19 cellular contexts compared by ENCODE assay signal in the genomic region with DNA sequence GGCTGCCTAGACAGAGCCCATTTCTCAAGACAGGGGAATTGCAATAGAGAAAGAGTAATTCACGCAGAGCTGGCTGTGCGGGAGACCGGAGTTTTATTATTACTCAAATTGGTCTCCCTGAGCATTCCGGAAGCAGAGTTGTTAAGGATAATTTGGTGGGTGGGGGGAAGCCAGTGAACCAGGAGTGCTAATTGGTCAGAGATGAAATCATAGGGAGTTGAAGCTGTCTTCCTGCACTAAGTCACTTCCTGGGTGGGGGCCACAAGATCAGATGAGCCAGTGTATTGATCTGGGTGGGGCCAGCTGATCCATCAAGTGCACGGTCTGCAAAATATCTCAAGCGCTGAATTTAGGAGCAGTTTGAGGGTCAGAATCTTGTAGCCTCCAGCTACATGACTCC.
DNase-seq lines count a peak whose midpoint lies in the region; ATAC-seq and TF ChIP-seq lines count a peak whose summit lies in the region.
"Had no signal": no experiment of that assay in that cellular context is flagged by ENCODE, and none has a peak within 500 bp of the region (broad histone marks: within the 10 kb centered on the region; RNA-seq: fewer than 3 reads in every experiment).

No MANE protein-coding gene starts in this region.

- DNase-seq in activated naive CD4-positive, alpha-beta T cell treated with Interleukin-2 at 50 U/mL for 16 hours, result no peak
- DNase-seq in T-helper 17 cell (no peak), epithelial cell of prostate (ENCODE audit: low read depth, low spot score) (no peak), kidney glomerular epithelial cell (lab: John Stamatoyannopoulos, UW) (no peak), erythroblast (lab: John Stamatoyannopoulos, UW) (no peak)
- DNase-seq in stimulated activated effector memory CD8-positive, alpha-beta T cell treated with anti-CD3 and anti-CD28 coated beads, Interleukin-12 subunit alpha, Interleukin-12 subunit beta, amount 100 ng/mL, for 72 hours (ENCODE audit: low spot score in 2 of 2), result no peak
- DNase-seq: activated naive CD8-positive, alpha-beta T cell treated with anti-CD3 and anti-CD28 coated beads, Interleukin-2, amount 50 U/mL, for 24 hours; colonic mucosa; hippocampal formation; NCI-H1694; sigmoid colon; SJCRH30; uterus had no signal

- H3K9me3 Mint-ChIP-seq in activated naive CD4-positive, alpha-beta T cell treated with anti-CD3 and anti-CD28 coated beads, Interleukin-2, amount 50 U/mL, for 24 hours, result no peaks in the 10 kb centered on the region
- no peaks in the 10 kb centered on the region for H3K9me3 Mint-ChIP-seq in stimulated activated effector memory CD8-positive, alpha-beta T cell treated with anti-CD3 and anti-CD28 coated beads, Interleukin-12 subunit alpha, Interleukin-12 subunit beta, amount 100 ng/mL, for 72 hours
- H3K9me3 Mint-ChIP-seq: activated naive CD8-positive, alpha-beta T cell treated with anti-CD3 and anti-CD28 coated beads, Interleukin-2, amount 50 U/mL, for 24 hours; brain had no signal

- H3K27me3 Mint-ChIP-seq in activated naive CD4-positive, alpha-beta T cell treated with anti-CD3 and anti-CD28 coated beads, Interleukin-2, amount 50 U/mL, for 24 hours, result no peaks in the 10 kb centered on the region
- H3K27me3 Mint-ChIP-seq in T-helper 17 cell, result no peaks in the 10 kb centered on the region
- H3K27me3 Mint-ChIP-seq: activated naive CD8-positive, alpha-beta T cell treated with anti-CD3 and anti-CD28 coated beads, Interleukin-2, amount 50 U/mL, for 24 hours; brain had no signal

- H3K9me3 ChIP-seq in T-helper 17 cell (ENCODE audit: control insufficient read depth, low read length, poor library complexity, severe bottlenecking), result peaks cover 2% of the 10 kb centered on the region
- H3K9me3 ChIP-seq: BLaER1, colonic mucosa, sigmoid colon, SJCRH30, uterus had no signal

- peaks cover 28% of the 10 kb centered on the region for H3K4me1 Mint-ChIP-seq in activated naive CD4-positive, alpha-beta T cell treated with anti-CD3 and anti-CD28 coated beads, Interleukin-2, amount 50 U/mL, for 24 hours
- H3K4me1 Mint-ChIP-seq in T-helper 17 cell, result peaks cover 18% of the 10 kb centered on the region
- H3K4me1 Mint-ChIP-seq in stimulated activated effector memory CD8-positive, alpha-beta T cell treated with anti-CD3 and anti-CD28 coated beads, Interleukin-12 subunit alpha, Interleukin-12 subunit beta, amount 100 ng/mL, for 72 hours, result peaks cover 15% of the 10 kb centered on the region

- H3K27ac Mint-ChIP-seq in activated naive CD4-positive, alpha-beta T cell treated with anti-CD3 and anti-CD28 coated beads, Interleukin-2, amount 50 U/mL, for 24 hours, result peak overlapping the region; percentile 71
- peak overlapping the region; percentile 37 for H3K27ac Mint-ChIP-seq in T-helper 17 cell
- H3K27ac Mint-ChIP-seq in stimulated activated effector memory CD8-positive, alpha-beta T cell treated with anti-CD3 and anti-CD28 coated beads, Interleukin-12 subunit alpha, Interleukin-12 subunit beta, amount 100 ng/mL, for 72 hours, result peak overlapping the region; percentile 62
- H3K27ac Mint-ChIP-seq: activated naive CD8-positive, alpha-beta T cell treated with anti-CD3 and anti-CD28 coated beads, Interleukin-2, amount 50 U/mL, for 24 hours had no signal

- no peak for TF ChIP-seq POLR2A in erythroblast (IDR thresholded peaks at IDR 0.05; ENCODE audit: low read length)

- ATAC-seq in T-helper 17 cell (no peak), GM19328 (IDR thresholded peaks at IDR 0.05; ENCODE audit: unreplicated experiment) (no peak)
- no peak for ATAC-seq in stimulated activated effector memory CD8-positive, alpha-beta T cell treated with anti-CD3 and anti-CD28 coated beads, Interleukin-12 subunit alpha, Interleukin-12 subunit beta, amount 100 ng/mL, for 72 hours
- ATAC-seq: activated naive CD8-positive, alpha-beta T cell treated with anti-CD3 and anti-CD28 coated beads, Interleukin-2, amount 50 U/mL, for 24 hours; GM12878 had no signal

- H3K36me3 Mint-ChIP-seq in activated naive CD4-positive, alpha-beta T cell treated with anti-CD3 and anti-CD28 coated beads, Interleukin-2, amount 50 U/mL, for 24 hours, result peaks cover 6% of the 10 kb centered on the region
- peaks cover 3% of the 10 kb centered on the region for H3K36me3 Mint-ChIP-seq in T-helper 17 cell (ENCODE audit: low read depth)
- peaks cover 15% of the 10 kb centered on the region for H3K36me3 Mint-ChIP-seq in stimulated activated effector memory CD8-positive, alpha-beta T cell treated with anti-CD3 and anti-CD28 coated beads, Interleukin-12 subunit alpha, Interleukin-12 subunit beta, amount 100 ng/mL, for 72 hours

- H3K4me3 Mint-ChIP-seq in activated naive CD4-positive, alpha-beta T cell treated with anti-CD3 and anti-CD28 coated beads, Interleukin-2, amount 50 U/mL, for 24 hours, result no peak overlapping the region
- H3K4me3 Mint-ChIP-seq in T-helper 17 cell, result peak overlapping the region; percentile 37
- no peak overlapping the region for H3K4me3 Mint-ChIP-seq in stimulated activated effector memory CD8-positive, alpha-beta T cell treated with anti-CD3 and anti-CD28 coated beads, Interleukin-12 subunit alpha, Interleukin-12 subunit beta, amount 100 ng/mL, for 72 hours
- H3K4me3 Mint-ChIP-seq: activated naive CD8-positive, alpha-beta T cell treated with anti-CD3 and anti-CD28 coated beads, Interleukin-2, amount 50 U/mL, for 24 hours; brain had no signal

- H3K27ac ChIP-seq in epithelial cell of prostate, result peak overlapping the region; percentile 39
- H3K27ac ChIP-seq: BLaER1, parathyroid adenoma, sigmoid colon, SJCRH30, uterus had no signal
